In genomic region chr3:135271562-135272290, GRCh38 we compare ENCODE assay signal across 18 cellular contexts.
DNase-seq lines count a peak whose midpoint lies in the region; ATAC-seq and TF ChIP-seq lines count a peak whose summit lies in the region.
"Had no signal": no experiment of that assay in that cellular context is flagged by ENCODE, and none has a peak within 500 bp of the region (broad histone marks: within the 10 kb centered on the region; RNA-seq: fewer than 3 reads in every experiment).

No MANE protein-coding gene starts in this region.

- intact Hi-C loops in Calu3 (cut with micrococcal nuclease; ENCODE audit: unreplicated experiment) = no loop called here
- intact Hi-C loops in activated T-helper 2 cell treated with anti-CD3 and anti-CD28 coated beads, Interferon-gamma antibody, Interleukin-2, Interleukin-4, amounts not matched to agents 10 μg/mL and 5 μg/mL and 100 μg/mL, durations not matched to agents 14 hours and 24 hours and 36 hours (cut with micrococcal nuclease) = no loop called here
- intact Hi-C loops in tibial artery (cut with DNase I; ENCODE audit: low total_unique reads) = no loop called here

- H3K4me1 ChIP-seq in GM23338 (ENCODE audit: insufficient read depth) (peaks cover 6% of the 10 kb centered on the region; the same call in 1 of the 2 replicates), trophoblast cell (ENCODE audit: control insufficient read depth in 1 of 2, insufficient read depth in 2 of 2, low read length in 2 of 2) (no peaks in the 10 kb centered on the region), tibial artery (no peaks in the 10 kb centered on the region)
- H3K4me1 ChIP-seq: foreskin keratinocyte, tibial nerve had no signal

- no peaks in the 10 kb centered on the region for H3K36me3 Mint-ChIP-seq in GM23338 (ENCODE audit: low read depth)
- no peaks in the 10 kb centered on the region for H3K36me3 Mint-ChIP-seq in Calu3 (ENCODE audit: insufficient read depth, unreplicated experiment)
- H3K36me3 Mint-ChIP-seq in activated T-helper 2 cell treated with anti-CD3 and anti-CD28 coated beads, Interferon-gamma antibody, Interleukin-2, Interleukin-4, amounts not matched to agents 10 μg/mL and 5 μg/mL and 100 μg/mL, durations not matched to agents 14 hours and 24 hours and 36 hours (ENCODE audit: low read depth) = no peaks in the 10 kb centered on the region

- H3K14ac ChIP-seq in trophoblast cell (ENCODE audit: low read length) = no peak overlapping the region

- H3K4me3 ChIP-seq in GM23338 (no peak overlapping the region), trophoblast cell (ENCODE audit: low read depth, low read length) (peak overlapping the region; percentile 13), tibial artery (no peak overlapping the region)
- H3K4me3 ChIP-seq: tibial nerve had no signal

- H3K27ac ChIP-seq in GM23338 (ENCODE audit: low read depth) (no peak overlapping the region), trophoblast cell (ENCODE audit: low read depth, low read length) (no peak overlapping the region), tibial artery (no peak overlapping the region)
- H3K27ac ChIP-seq: foreskin keratinocyte, tibial nerve had no signal

- no peaks in the 10 kb centered on the region for H4K20me1 ChIP-seq in GM23338 (replicated peaks; ENCODE audit: insufficient read depth)

- H3K18ac ChIP-seq in trophoblast cell (ENCODE audit: low read length) = no peak overlapping the region

- CTCF ChIA-PET in Calu3 (lab: Charles Lee) = interaction anchor here (0.5 to 0.7 kb wide), 2 partner anchors 200 to 235 kb away, joined by 3 to 4 read pairs; no protein-coding TSS in a partner anchor

- H2BK120ac ChIP-seq in trophoblast cell (ENCODE audit: insufficient read depth, low read length, poor library complexity) = no peak overlapping the region

- H2BK5ac ChIP-seq in trophoblast cell (ENCODE audit: low read depth, low read length, poor library complexity) = no peak overlapping the region

- H3K9me3 Mint-ChIP-seq in GM23338 (no peaks in the 10 kb centered on the region), Calu3 (ENCODE audit: low read depth, unreplicated experiment) (peaks cover 10% of the 10 kb centered on the region)
- H3K9me3 Mint-ChIP-seq in activated T-helper 2 cell treated with anti-CD3 and anti-CD28 coated beads, Interferon-gamma antibody, Interleukin-2, Interleukin-4, amounts not matched to agents 10 μg/mL and 5 μg/mL and 100 μg/mL, durations not matched to agents 14 hours and 24 hours and 36 hours = no peaks in the 10 kb centered on the region
- H3K9me3 Mint-ChIP-seq: T-helper 2 cell treated with Interferon-gamma antibody and Interleukin-4, amounts not matched to agents 5 μg/mL and 100 μg/mL, for 36 hours had no signal

- H3K23ac ChIP-seq in trophoblast cell (ENCODE audit: low read length) = no peak overlapping the region

- H3K36me3 ChIP-seq in GM23338 (ENCODE audit: insufficient read depth) = no peaks in the 10 kb centered on the region
- no peaks in the 10 kb centered on the region for H3K36me3 ChIP-seq in trophoblast cell (ENCODE audit: control insufficient read depth in 1 of 2, insufficient read depth in 2 of 2, low read length in 2 of 2)
- H3K36me3 ChIP-seq in tibial artery = no peaks in the 10 kb centered on the region
- H3K36me3 ChIP-seq: tibial nerve had no signal

- H3F3A ChIP-seq in GM23338 (replicated peaks; ENCODE audit: low read depth) = no peaks in the 10 kb centered on the region

- no peak overlapping the region for H4K12ac ChIP-seq in trophoblast cell (ENCODE audit: low read depth, low read length)

- H3K4ac ChIP-seq in trophoblast cell (ENCODE audit: low read depth, low read length) = no peak overlapping the region

- no peak overlapping the region for H4K91ac ChIP-seq in trophoblast cell (ENCODE audit: low read depth, low read length)

- H3K9me3 ChIP-seq in trophoblast cell (ENCODE audit: insufficient read depth, low read depth, low read length) (no peaks in the 10 kb centered on the region), tibial artery (no peaks in the 10 kb centered on the region)

- H3K79me2 ChIP-seq in GM23338 (replicated peaks; ENCODE audit: insufficient read depth) = no peaks in the 10 kb centered on the region
- H3K79me2 ChIP-seq in trophoblast cell (ENCODE audit: control insufficient read depth, insufficient read depth, low read length, poor library complexity) = no peaks in the 10 kb centered on the region

- H3K27me3 ChIP-seq in GM23338 (ENCODE audit: insufficient read depth) (no peaks in the 10 kb centered on the region), trophoblast cell (ENCODE audit: insufficient read depth, low read length) (no peaks in the 10 kb centered on the region), tibial artery (peaks cover 0 to 6% of the 10 kb centered on the region in 2 donors)
- H3K27me3 ChIP-seq: foreskin keratinocyte, tibial nerve had no signal

- no CpG with 5 or more reads among the region's 11 CpGs for WGBS in trophoblast cell (ENCODE audit: extremely low coverage, insufficient coverage, insufficient read length)

- DNase-seq in GM23338 (ENCODE audit: low spot score) (peak; percentile 3), NCI-H2029 treated with DMSO at 0.1 percent for 48 hours (lab: John Stamatoyannopoulos, UW) (peak; percentile 94), NCI-H774 (lab: John Stamatoyannopoulos, UW) (peak; percentile 93), trophoblast cell (no peak), Calu3 (no peak), tibial artery (no peak)
- DNase-seq in activated T-helper 2 cell treated with anti-CD3 and anti-CD28 coated beads, Interferon-gamma antibody, Interleukin-2, Interleukin-4, amounts not matched to agents 10 μg/mL and 5 μg/mL and 100 μg/mL, durations not matched to agents 14 hours and 24 hours and 36 hours (ENCODE audit: low spot score) = no peak
- no peak for DNase-seq in activated CD8-positive, alpha-beta memory T cell treated with anti-CD3 and anti-CD28 coated beads, Interleukin-2, amount 50 U/mL, for 4 hours
- DNase-seq: activated effector memory CD4-positive, alpha-beta T cell treated with Interleukin-2 at 50 U/mL for 16 hours; AML-193; anterior cingulate cortex; foreskin keratinocyte; IMR-90; SIG-M5; stimulated activated CD4-positive, alpha-beta T cell treated with anti-CD3 and anti-CD28 coated beads, Interleukin-4, amount 100 ng/mL, for 24 hours; stimulated activated CD8-positive, alpha-beta memory T cell treated with anti-CD3 and anti-CD28 coated beads, Interleukin-4, amount 100 ng/mL, for 48 hours had no signal

- no peak overlapping the region for H4K8ac ChIP-seq in trophoblast cell (ENCODE audit: low read depth, low read length)

- H3K27ac Mint-ChIP-seq in GM23338 (no peak overlapping the region), Calu3 (ENCODE audit: unreplicated experiment) (no peak overlapping the region)
- H3K27ac Mint-ChIP-seq in activated T-helper 2 cell treated with anti-CD3 and anti-CD28 coated beads, Interferon-gamma antibody, Interleukin-2, Interleukin-4, amounts not matched to agents 10 μg/mL and 5 μg/mL and 100 μg/mL, durations not matched to agents 14 hours and 24 hours and 36 hours = no peak overlapping the region
- H3K27ac Mint-ChIP-seq: T-helper 2 cell treated with Interferon-gamma antibody and Interleukin-4, amounts not matched to agents 5 μg/mL and 100 μg/mL, for 36 hours had no signal

- H3K4me3 Mint-ChIP-seq in GM23338 (no peak overlapping the region), Calu3 (ENCODE audit: low read depth, unreplicated experiment) (no peak overlapping the region)
- H3K4me3 Mint-ChIP-seq in activated T-helper 2 cell treated with anti-CD3 and anti-CD28 coated beads, Interferon-gamma antibody, Interleukin-2, Interleukin-4, amounts not matched to agents 10 μg/mL and 5 μg/mL and 100 μg/mL, durations not matched to agents 14 hours and 24 hours and 36 hours (ENCODE audit: low read depth) = no peak overlapping the region
- H3K4me3 Mint-ChIP-seq: T-helper 2 cell treated with Interferon-gamma antibody and Interleukin-4, amounts not matched to agents 5 μg/mL and 100 μg/mL, for 36 hours had no signal

- H3K4me2 ChIP-seq in GM23338 (0 out of 2 replicates have a peak overlapping the region, but pooled peaks have one; percentile 26), trophoblast cell (ENCODE audit: low read length) (no peak overlapping the region)

- H2AK5ac ChIP-seq in trophoblast cell (ENCODE audit: low read length) = no peak overlapping the region

- H3K79me1 ChIP-seq in trophoblast cell (ENCODE audit: low read length) = no peaks in the 10 kb centered on the region

- no peak overlapping the region for H2BK12ac ChIP-seq in trophoblast cell (ENCODE audit: low read length)

- TF ChIP-seq CTCF in GM23338 (conservative IDR thresholded peaks at IDR 0.05; ENCODE audit: low read depth in 2 of 2) (no peak), Calu3 (IDR thresholded peaks at IDR 0.05; ENCODE audit: unreplicated experiment) (no peak), tibial artery (IDR thresholded peaks at IDR 0.05) (no peak)

- H3K27me3 Mint-ChIP-seq in GM23338 (ENCODE audit: insufficient read depth, low read depth, poor library complexity) = peaks cover 6% of the 10 kb centered on the region
- no peaks in the 10 kb centered on the region for H3K27me3 Mint-ChIP-seq in Calu3 (ENCODE audit: unreplicated experiment)
- no peaks in the 10 kb centered on the region for H3K27me3 Mint-ChIP-seq in activated T-helper 2 cell treated with anti-CD3 and anti-CD28 coated beads, Interferon-gamma antibody, Interleukin-2, Interleukin-4, amounts not matched to agents 10 μg/mL and 5 μg/mL and 100 μg/mL, durations not matched to agents 14 hours and 24 hours and 36 hours (ENCODE audit: low read depth)

- peak; percentile 64 for ATAC-seq in GM23338
- ATAC-seq: foreskin keratinocyte had no signal

- H2AFZ ChIP-seq in GM23338 (peak overlapping the region; percentile 87; the same call in 1 of the 2 replicates), trophoblast cell (ENCODE audit: insufficient read depth, low read length, poor library complexity) (no peak overlapping the region)

- no peak overlapping the region for H3K9ac ChIP-seq in trophoblast cell (ENCODE audit: low read length)

- H3K9me2 ChIP-seq in GM23338 (ENCODE audit: insufficient read depth) = 0 out of 2 replicates have a peak, but pooled peaks cover 5% of the 10 kb centered on the region

- no TSS peak for BruUV-seq in Calu3 (replicated peaks; lab: Mats Ljungman, UMichigan)

- H3K4me1 Mint-ChIP-seq in GM23338 (peaks cover 13% of the 10 kb centered on the region), Calu3 (ENCODE audit: low read depth, unreplicated experiment) (no peaks in the 10 kb centered on the region)
- no peaks in the 10 kb centered on the region for H3K4me1 Mint-ChIP-seq in activated T-helper 2 cell treated with anti-CD3 and anti-CD28 coated beads, Interferon-gamma antibody, Interleukin-2, Interleukin-4, amounts not matched to agents 10 μg/mL and 5 μg/mL and 100 μg/mL, durations not matched to agents 14 hours and 24 hours and 36 hours (ENCODE audit: low read depth)

Comparison
In these comparisons a context has a peak if more than half of its experiments do, and no peak if none do; other contexts are left out.
1. DNase-seq: peak in GM23338 (single experiment), NCI-H2029 treated with DMSO at 0.1 percent for 48 hours (single experiment) and NCI-H774 (single experiment); none in trophoblast cell (0 of 2), Calu3 (single experiment), activated T-helper 2 cell treated with anti-CD3 and anti-CD28 coated beads, Interferon-gamma antibody, Interleukin-2, Interleukin-4, amounts not matched to agents 10 μg/mL and 5 μg/mL and 100 μg/mL, durations not matched to agents 14 hours and 24 hours and 36 hours (single experiment), tibial artery (0 of 2) and activated CD8-positive, alpha-beta memory T cell treated with anti-CD3 and anti-CD28 coated beads, Interleukin-2, amount 50 U/mL, for 4 hours (single experiment).